ENCODE assay signal across 1 cellular context in genomic region chr5:6287136-6287535, GRCh38.
TF ChIP-seq lines count a peak whose summit lies in the region.

No MANE protein-coding gene starts in this region.

TF ChIP-seq in GM23338, 12 proteins besides CTCF, POLR2A, EP300 and RAD21 (continued from another document):
- TF ChIP-seq POLR2AphosphoS5 (IDR thresholded peaks at IDR 0.05; ENCODE audit: low read depth): no peak
- TF ChIP-seq ZNF462 (CRISPR knock-in tag; IDR thresholded peaks at IDR 0.05): no peak
- no peak for TF ChIP-seq REST (IDR thresholded peaks at IDR 0.05; ENCODE audit: unreplicated experiment)
- TF ChIP-seq ZNF114 (CRISPR knock-in tag; IDR thresholded peaks at IDR 0.05): no peak
- no peak for TF ChIP-seq EZH2phosphoT487 (IDR thresholded peaks at IDR 0.05; ENCODE audit: unreplicated experiment)
- TF ChIP-seq ZNF331 (CRISPR knock-in tag; IDR thresholded peaks at IDR 0.05; ENCODE audit: low read depth): no peak
- TF ChIP-seq CREB1 (CRISPR knock-in tag; IDR thresholded peaks at IDR 0.05; ENCODE audit: low read depth): no peak
- no peak for TF ChIP-seq ETS1 (IDR thresholded peaks at IDR 0.05)
- no peak for TF ChIP-seq JUNB (IDR thresholded peaks at IDR 0.05; ENCODE audit: unreplicated experiment)
